Comparison of ENCODE assay signal across 9 cellular contexts in the genomic region with DNA sequence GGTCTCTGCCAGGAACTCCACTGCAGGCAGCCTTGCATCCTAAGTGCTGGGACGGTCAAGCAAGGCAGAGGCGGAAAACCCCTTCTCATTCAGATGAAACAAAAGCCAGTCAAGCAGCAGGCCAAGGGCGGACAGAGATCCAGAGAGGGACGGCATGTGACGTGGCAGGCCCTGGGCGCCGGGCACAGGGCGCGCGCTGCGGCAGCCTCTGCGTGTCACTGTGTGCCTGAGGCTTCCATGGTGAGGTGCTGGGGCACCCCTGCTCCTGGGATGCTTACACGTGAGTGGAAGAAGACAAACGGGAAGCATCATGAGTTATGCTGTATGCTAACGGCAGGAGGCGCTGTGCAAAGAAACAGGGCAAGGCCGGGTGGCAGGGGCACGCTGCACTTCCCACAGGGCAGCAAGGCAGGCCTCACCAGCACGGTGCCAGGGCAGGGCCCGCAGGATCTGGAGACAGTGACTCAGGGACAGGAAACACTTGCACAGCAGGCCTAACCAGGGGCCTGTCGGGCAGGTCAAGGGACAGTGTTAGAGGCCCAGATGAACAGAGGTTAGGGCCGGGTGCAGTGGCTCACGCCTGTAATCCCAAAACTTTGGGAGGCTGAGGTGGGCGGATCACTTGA. TPM values are rescaled to one million over a fixed set of nuclear protein-coding genes. Genes with fewer than 3 reads are reported as not detected.
DNase-seq lines count a peak whose midpoint lies in the region; ATAC-seq and TF ChIP-seq lines count a peak whose summit lies in the region.
"Had no signal": no experiment of that assay in that cellular context is flagged by ENCODE, and none has a peak within 500 bp of the region (broad histone marks: within the 10 kb centered on the region; RNA-seq: fewer than 3 reads in every experiment).

No MANE protein-coding gene starts in this region.

- no peaks in the 10 kb centered on the region for H3K27me3 ChIP-seq in GM23248 (replicated peaks; ENCODE audit: insufficient read depth)
- H3K27me3 ChIP-seq in Peyer's patch = no peaks in the 10 kb centered on the region
- no peaks in the 10 kb centered on the region for H3K27me3 ChIP-seq in psoas muscle (ENCODE audit: insufficient read depth in 3 of 3, low read length in 2 of 3)

- no peaks in the 10 kb centered on the region for H3K9me2 ChIP-seq in GM23248 (ENCODE audit: insufficient read depth)

- H2AFZ ChIP-seq in GM23248 = no peak overlapping the region

- H4K20me1 ChIP-seq in GM23248 (ENCODE audit: insufficient read depth) = peaks cover 3% of the 10 kb centered on the region; the same call in 1 of the 2 replicates

- H3K4me1 ChIP-seq in GM23248 (ENCODE audit: insufficient read depth) (peaks cover 16% of the 10 kb centered on the region), Peyer's patch (peaks cover 12 to 91% (median 25%) of the 10 kb centered on the region in 4 donors), psoas muscle (peaks cover 75% of the 10 kb centered on the region)

- TF ChIP-seq CTCF in Peyer's patch (IDR thresholded peaks at IDR 0.05) = peak in 3 of 6 experiments; percentile 34 to 49 (median 41)
- TF ChIP-seq CTCF in psoas muscle (IDR thresholded peaks at IDR 0.05) = no peak

- no peak for TF ChIP-seq POLR2A in Peyer's patch (IDR thresholded peaks at IDR 0.05)

- H3K79me2 ChIP-seq in GM23248 (ENCODE audit: insufficient read depth) = peaks cover 99% of the 10 kb centered on the region

- no peak overlapping the region for H3K4me2 ChIP-seq in GM23248 (ENCODE audit: unreplicated experiment)

- intact Hi-C loops in psoas muscle (cut with DNase I) = loop anchor here in 1 of 2 donors (5.0 kb wide), 1 partner anchor 34 kb away; no protein-coding TSS in a partner anchor

- no peak overlapping the region for H3K9ac ChIP-seq in GM23248

- ATAC-seq in psoas muscle (no peak), GM19455 (IDR thresholded peaks at IDR 0.05; ENCODE audit: unreplicated experiment) (no peak), GM21723 (IDR thresholded peaks at IDR 0.05; ENCODE audit: unreplicated experiment) (no peak)

- no peak overlapping the region for H3K27ac ChIP-seq in GM23248
- peak overlapping the region in 3 of 4 donors; percentile 55 to 74 (median 66) for H3K27ac ChIP-seq in Peyer's patch
- H3K27ac ChIP-seq in psoas muscle = peak overlapping the region; percentile 36

- in situ Hi-C loops in GM23248 (cut with MboI) = no loop called here

- WGBS in GM23248 (ENCODE audit: low coverage in 1 of 2, low lambda C conversion rate in 2 of 2, missing lambda C conversion rate in 2 of 2), 2 experiments = 79 to 80% methylated on average over 24 of the region's 24 CpGs
- 85 to 89% (median 88%) methylated on average over 24 of the region's 24 CpGs for WGBS in psoas muscle, 3 donors

- no peaks in the 10 kb centered on the region for H3K9me3 ChIP-seq in GM23248 (ENCODE audit: low read depth)
- H3K9me3 ChIP-seq in Peyer's patch = no peaks in the 10 kb centered on the region
- no peaks in the 10 kb centered on the region for H3K9me3 ChIP-seq in psoas muscle

- H3K4me3 ChIP-seq in GM23248 (no peak overlapping the region), Peyer's patch (no peak overlapping the region), psoas muscle (no peak overlapping the region)

- H3K36me3 ChIP-seq in GM23248 (ENCODE audit: low read depth) (no peaks in the 10 kb centered on the region), Peyer's patch (no peaks in the 10 kb centered on the region), psoas muscle (ENCODE audit: insufficient read depth in 1 of 2, low read depth in 1 of 2) (peaks cover 0 to 24% of the 10 kb centered on the region in 2 donors)

- peak; percentile 49 for DNase-seq in GM23248
- peak; percentile 14 to 76 (median 66) for DNase-seq in Peyer's patch
- peak; percentile 36 for DNase-seq in fibroblast of gingiva (ENCODE audit: low read depth)
- DNase-seq in psoas muscle = no peak
- DNase-seq in amniotic stem cell (lab: John Stamatoyannopoulos, UW) = no peak
- DNase-seq in cortex of kidney (lab: John Stamatoyannopoulos, UW) = no peak
- DNase-seq: retina had no signal

- H3F3A ChIP-seq in GM23248 (ENCODE audit: insufficient read depth) = peaks cover 8% of the 10 kb centered on the region; the same call in 1 of the 2 replicates

RNA-seq across cellular contexts. Expression of gene TOLLIP, which starts 6.1 kb away (rescaled TPM):
- total RNA-seq in GM23248 (2014; rRNA removed; shearing (Covaris generic)) = 27.3 and 41.7 TPM in 2 replicates
- polyA plus RNA-seq in GM23248 (2016; fragmentation: Nextera tagmentation; extraction: Ambion mirVana) (53.6 and 57.7 TPM in 2 replicates), psoas muscle (10 to 100 TPM; 33.5 to 56.4 (median 49.9) TPM)
- total RNA-seq in Peyer's patch (10 to 100 TPM; 43.7 to 77.3 (median 70.6) TPM), psoas muscle (10 to 100 TPM; 45.0 to 74.6 (median 65.6) TPM)

Comparison
In these comparisons a context has a peak if more than half of its experiments do, and no peak if none do; other contexts are left out.
1. DNase-seq: peak in GM23248 (single experiment), Peyer's patch (3 of 3) and fibroblast of gingiva (single experiment); none in psoas muscle (0 of 2), amniotic stem cell (single experiment) and cortex of kidney (single experiment).